11 cellular contexts compared by ENCODE assay signal in the genomic region with DNA sequence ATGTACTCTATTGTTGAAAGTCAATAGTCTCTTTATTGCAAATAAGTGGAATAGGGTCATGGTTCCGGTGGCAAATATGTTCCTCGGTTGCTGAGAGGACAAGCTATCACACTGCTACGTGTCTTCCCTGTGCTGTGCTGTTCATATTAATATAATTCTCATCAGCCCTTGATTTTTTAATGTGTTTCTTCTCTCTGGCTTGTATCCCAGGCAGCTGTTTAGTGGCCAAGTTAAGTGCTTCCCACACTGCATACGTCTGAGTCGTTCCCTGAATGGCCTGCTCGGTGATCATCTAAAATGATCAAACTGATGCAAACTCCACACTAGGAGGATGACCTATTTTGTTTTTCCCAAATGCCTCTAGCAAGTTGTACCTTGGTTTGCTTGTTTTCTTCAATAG.
"Had no signal": no experiment of that assay in that cellular context is flagged by ENCODE, and none has a peak within 500 bp of the region (broad histone marks: within the 10 kb centered on the region; RNA-seq: fewer than 3 reads in every experiment).

No MANE protein-coding gene starts in this region.

- H3K4me3 ChIP-seq: breast epithelium, esophagus muscularis mucosa, smooth muscle cell, tibial artery, vagina had no signal

- DNase-seq: activated CD4-positive, alpha-beta memory T cell treated with anti-CD3 and anti-CD28 coated beads for 36 hours; activated CD8-positive, alpha-beta memory T cell treated with anti-CD3 and anti-CD28 coated beads, Interleukin-2, amount 50 U/mL, for 4 hours; aorta; foreskin melanocyte; naive B cell; retina; tibial artery had no signal
